Comparison of ENCODE assay signal across 26 cellular contexts in the genomic region with DNA sequence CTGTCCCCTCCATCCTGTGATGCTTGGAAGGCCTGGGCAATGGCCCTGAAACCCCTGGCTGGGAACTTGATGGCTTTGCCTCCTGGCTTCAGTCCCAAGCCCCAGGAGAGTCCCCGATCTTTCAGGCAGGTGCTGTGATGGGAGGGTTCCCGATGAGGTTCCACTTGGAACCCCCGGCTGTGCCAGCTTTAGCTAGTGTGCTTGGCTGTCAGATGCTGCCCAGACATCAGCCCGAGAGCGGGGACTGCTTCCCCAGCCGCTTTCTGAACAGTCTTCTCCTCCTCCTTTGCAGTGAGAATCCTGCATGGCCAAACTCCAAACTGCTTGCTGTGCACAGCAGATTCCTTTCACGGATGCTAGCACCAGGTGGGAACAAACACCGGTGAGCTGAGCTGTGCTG.
"Had no signal": no experiment of that assay in that cellular context is flagged by ENCODE, and none has a peak within 500 bp of the region (broad histone marks: within the 10 kb centered on the region; RNA-seq: fewer than 3 reads in every experiment).

No MANE protein-coding gene starts in this region.

- H3K4me3 Mint-ChIP-seq: activated B cell treated with CpG ODN at 0.5 μM for 24 hours; activated CD8-positive, alpha-beta T cell treated with anti-CD3 and anti-CD28 coated beads for 36 hours; activated naive CD8-positive, alpha-beta T cell; activated T-cell treated with anti-CD3 and anti-CD28 coated beads, Interleukin-2, amount 50 U/mL, for 4 hours; activated T-helper 17 cell treated with anti-CD3 and anti-CD28 coated beads, Interleukin-2, amount 50 U/mL, for 72 hours; central memory CD8-positive, alpha-beta T cell; effector memory CD8-positive, alpha-beta T cell had no signal

- ATAC-seq: activated CD4-positive, CD25-positive, alpha-beta regulatory T cell treated with anti-CD3 and anti-CD28 coated beads, Interleukin-2, amount 50 U/mL, for 24 hours; activated CD8-positive, alpha-beta T cell treated with anti-CD3 and anti-CD28 coated beads for 36 hours; activated T-cell treated with anti-CD3 and anti-CD28 coated beads, Interleukin-2, amount 50 U/mL, for 4 hours; activated T-helper 17 cell treated with anti-CD3 and anti-CD28 coated beads, Interleukin-2, amount 50 U/mL, for 72 hours; effector memory CD8-positive, alpha-beta T cell had no signal

- H3K36me3 ChIP-seq: brain microvascular endothelial cell, esophagus squamous epithelium had no signal

- DNase-seq: activated B cell treated with CpG ODN at 0.5 μM for 24 hours; activated CD4-positive, alpha-beta T cell treated with anti-CD3 and anti-CD28 coated beads for 48 hours; activated CD4-positive, alpha-beta T cell treated with anti-CD3 and anti-CD28 coated beads, Interleukin-2, amount 50 U/mL, for 1 hour; activated CD4-positive, alpha-beta T cell treated with anti-CD3 and anti-CD28 coated beads, Interleukin-2, amount 50 U/mL, for 48 hours; activated CD8-positive, alpha-beta memory T cell treated with anti-CD3 and anti-CD28 coated beads for 24 hours; activated CD8-positive, alpha-beta T cell treated with anti-CD3 and anti-CD28 coated beads for 36 hours; activated effector memory CD4-positive, alpha-beta T cell treated with Interleukin-2 at 50 U/mL for 16 hours; activated gamma-delta T cell treated with Interleukin-2 at 50 U/mL for 16 hours; activated naive CD4-positive, alpha-beta T cell treated with anti-CD3 and anti-CD28 coated beads, Interleukin-2, amount 50 U/mL, for 16 hours; activated naive CD4-positive, alpha-beta T cell treated with Interleukin-2 at 50 U/mL for 16 hours; activated T-cell treated with anti-CD3 and anti-CD28 coated beads, Interleukin-2, amount 50 U/mL, for 4 hours; amniotic stem cell; anterior cingulate cortex; brain microvascular endothelial cell; cortex of kidney; dermis blood vessel endothelial cell; effector CD4-positive, alpha-beta T cell; effector memory CD8-positive, alpha-beta T cell; erythroblast; esophagus squamous epithelium; glutamatergic neuron; T-helper 2 cell had no signal

- H3K27ac Mint-ChIP-seq: activated B cell treated with CpG ODN at 0.5 μM for 24 hours; activated CD8-positive, alpha-beta T cell treated with anti-CD3 and anti-CD28 coated beads for 36 hours; activated naive CD8-positive, alpha-beta T cell; activated T-helper 17 cell treated with anti-CD3 and anti-CD28 coated beads, Interleukin-2, amount 50 U/mL, for 72 hours; effector memory CD8-positive, alpha-beta T cell had no signal

- H3K9me3 Mint-ChIP-seq: activated B cell treated with CpG ODN at 0.5 μM for 24 hours; activated CD8-positive, alpha-beta T cell treated with anti-CD3 and anti-CD28 coated beads for 36 hours; activated T-cell treated with anti-CD3 and anti-CD28 coated beads, Interleukin-2, amount 50 U/mL, for 4 hours; activated T-helper 17 cell treated with anti-CD3 and anti-CD28 coated beads, Interleukin-2, amount 50 U/mL, for 72 hours; central memory CD8-positive, alpha-beta T cell; effector memory CD8-positive, alpha-beta T cell had no signal

- H3K9me3 ChIP-seq: esophagus squamous epithelium had no signal

- H3K36me3 Mint-ChIP-seq: activated naive CD8-positive, alpha-beta T cell had no signal

- H3K4me3 ChIP-seq: esophagus squamous epithelium had no signal

- H3K27ac ChIP-seq: brain microvascular endothelial cell, esophagus squamous epithelium had no signal

- H3K4me1 ChIP-seq: esophagus squamous epithelium had no signal

- H3K27me3 Mint-ChIP-seq: activated B cell treated with CpG ODN at 0.5 μM for 24 hours; activated CD8-positive, alpha-beta T cell treated with anti-CD3 and anti-CD28 coated beads for 36 hours; activated naive CD8-positive, alpha-beta T cell; activated T-helper 17 cell treated with anti-CD3 and anti-CD28 coated beads, Interleukin-2, amount 50 U/mL, for 72 hours had no signal

- H3K27me3 ChIP-seq: brain microvascular endothelial cell, esophagus squamous epithelium had no signal

- H3K4me1 Mint-ChIP-seq: activated B cell treated with CpG ODN at 0.5 μM for 24 hours; activated T-helper 17 cell treated with anti-CD3 and anti-CD28 coated beads, Interleukin-2, amount 50 U/mL, for 72 hours; central memory CD8-positive, alpha-beta T cell had no signal
